ENCODE assay signal across 22 cellular contexts in genomic region chr1:154454391-154455120, GRCh38. TPM values are rescaled to one million over a fixed set of nuclear protein-coding genes. Genes with fewer than 3 reads are reported as not detected.
DNase-seq lines count a peak whose midpoint lies in the region; ATAC-seq, FAIRE-seq and TF ChIP-seq lines count a peak whose summit lies in the region.
"Had no signal": no experiment of that assay in that cellular context is flagged by ENCODE, and none has a peak within 500 bp of the region (broad histone marks: within the 10 kb centered on the region; RNA-seq: fewer than 3 reads in every experiment).

No MANE protein-coding gene starts in this region.

- intact Hi-C loops in Right ventricle myocardium superior (cut with DNase I), result no loop called here
- intact Hi-C loops in left cardiac atrium (cut with DNase I), result loop anchor here in 1 of 2 donors (10.0 kb wide), 1 partner anchor 50 kb away; the partner anchor contains the start of gene IL6R

- peak overlapping the region; percentile 31 for H3K4me2 ChIP-seq in Loucy (ENCODE audit: low read depth, low read length, poor library complexity, severe bottlenecking)
- H3K4me2 ChIP-seq: PC-9 had no signal

- FAIRE-seq in GM12891 (lab: Jason Lieb, UNC), result no peak
- FAIRE-seq: bronchial epithelial cell, G401.6, H1, pancreas had no signal

- no peak overlapping the region for H3K9ac ChIP-seq in Loucy (ENCODE audit: low read depth, low read length, poor library complexity, severe bottlenecking)

- H3K4me1 ChIP-seq in Loucy (ENCODE audit: insufficient read depth, low read length, poor library complexity, severe bottlenecking) (peaks cover 18% of the 10 kb centered on the region), RWPE2 (ENCODE audit: insufficient read depth, poor library complexity, severe bottlenecking) (peaks cover 9% of the 10 kb centered on the region)
- H3K4me1 ChIP-seq: pancreas had no signal

- no peaks in the 10 kb centered on the region for H3K27me3 Mint-ChIP-seq in stimulated activated memory B cell treated with anti-CD40 and anti-IgM and Interleukin-4, amounts not matched to agents 10 μg/mL and 1 μg/mL and 100 μg/mL, for 72 hours

- peak overlapping the region; percentile 55 for H3K27ac ChIP-seq in RWPE2 (ENCODE audit: poor library complexity, severe bottlenecking)
- H3K27ac ChIP-seq: pancreas, PC-9 had no signal

- H3K9me3 Mint-ChIP-seq in stimulated activated memory B cell treated with anti-CD40 and anti-IgM and Interleukin-4, amounts not matched to agents 10 μg/mL and 1 μg/mL and 100 μg/mL, for 72 hours, result no peaks in the 10 kb centered on the region

- H3K36me3 Mint-ChIP-seq in stimulated activated memory B cell treated with anti-CD40 and anti-IgM and Interleukin-4, amounts not matched to agents 10 μg/mL and 1 μg/mL and 100 μg/mL, for 72 hours, result peaks cover 51% of the 10 kb centered on the region

- H3K36me3 ChIP-seq in Loucy (ENCODE audit: insufficient read depth, low read length) (no peaks in the 10 kb centered on the region), RWPE2 (ENCODE audit: low read depth) (peaks cover 26% of the 10 kb centered on the region)

- H3K27ac Mint-ChIP-seq in stimulated activated memory B cell treated with anti-CD40 and anti-IgM and Interleukin-4, amounts not matched to agents 10 μg/mL and 1 μg/mL and 100 μg/mL, for 72 hours, result no peak overlapping the region

- no peaks in the 10 kb centered on the region for H3K79me2 ChIP-seq in Loucy (ENCODE audit: insufficient read depth, low read length)

- H3K27me3 ChIP-seq in Loucy (ENCODE audit: insufficient read depth, low read length, poor library complexity, severe bottlenecking) (no peaks in the 10 kb centered on the region), RWPE2 (ENCODE audit: insufficient read depth, poor library complexity, severe bottlenecking) (no peaks in the 10 kb centered on the region)
- H3K27me3 ChIP-seq: left lung, pancreas, sigmoid colon had no signal

- peak; percentile 12 for ATAC-seq in Right ventricle myocardium superior (ENCODE audit: poor library complexity)
- ATAC-seq in left cardiac atrium, result no peak
- no peak for ATAC-seq in RWPE2 (ENCODE audit: low read depth)
- ATAC-seq in stimulated activated memory B cell treated with anti-CD40 and anti-IgM and Interleukin-4, amounts not matched to agents 10 μg/mL and 1 μg/mL and 100 μg/mL, for 72 hours, result peak; percentile 47
- ATAC-seq in HG02763 (IDR thresholded peaks at IDR 0.05; ENCODE audit: unreplicated experiment), result no peak
- no peak for ATAC-seq in GM18870 (IDR thresholded peaks at IDR 0.05; ENCODE audit: unreplicated experiment)

- no peak overlapping the region for H2AFZ ChIP-seq in Loucy (ENCODE audit: low read length)
- H2AFZ ChIP-seq: PC-9 had no signal

- H3K4me3 ChIP-seq in Loucy (ENCODE audit: low read length, poor library complexity, severe bottlenecking) (no peak overlapping the region), RWPE2 (ENCODE audit: severe bottlenecking) (no peak overlapping the region)
- H3K4me3 ChIP-seq: left lung, pancreas, PC-9, sigmoid colon, SK-N-MC had no signal

- no peak for TF ChIP-seq CTCF in Loucy (conservative IDR thresholded peaks at IDR 0.05; ENCODE audit: low read length)
- TF ChIP-seq CTCF in RWPE2 (IDR thresholded peaks at IDR 0.05; ENCODE audit: poor library complexity, severe bottlenecking), result no peak

- H3F3A ChIP-seq in Loucy (ENCODE audit: low read depth), result no peaks in the 10 kb centered on the region

- no peaks in the 10 kb centered on the region for H3K9me3 ChIP-seq in Loucy (ENCODE audit: insufficient read depth, low read depth, low read length)
- H3K9me3 ChIP-seq in RWPE2 (ENCODE audit: severe bottlenecking), result no peaks in the 10 kb centered on the region
- H3K9me3 ChIP-seq: left lung, pancreas, sigmoid colon had no signal

- H4K20me1 ChIP-seq in Loucy (ENCODE audit: insufficient read depth, low read length, poor library complexity, severe bottlenecking), result no peaks in the 10 kb centered on the region

- TF ChIP-seq POLR2A in GM12891 (IDR thresholded peaks at IDR 0.05; ENCODE audit: low read depth, low read length), result no peak

- H3K4me3 Mint-ChIP-seq in stimulated activated memory B cell treated with anti-CD40 and anti-IgM and Interleukin-4, amounts not matched to agents 10 μg/mL and 1 μg/mL and 100 μg/mL, for 72 hours, result no peak overlapping the region

- H3K4me1 Mint-ChIP-seq in stimulated activated memory B cell treated with anti-CD40 and anti-IgM and Interleukin-4, amounts not matched to agents 10 μg/mL and 1 μg/mL and 100 μg/mL, for 72 hours, result peaks cover 16% of the 10 kb centered on the region

- DNase-seq in Right ventricle myocardium superior (no peak), left cardiac atrium (no peak), RWPE2 (ENCODE audit: low spot score) (no peak), GM12891 (ENCODE audit: insufficient read length, low spot score) (no peak)
- DNase-seq: activated CD4-positive, alpha-beta T cell treated with anti-CD3 and anti-CD28 coated beads, Interleukin-2, amount 50 U/mL, for 48 hours; Calu3; erythroblast; left lung; NCI-H1048; NCI-H446 treated with DMSO at 0.1 percent for 48 hours; pancreas; PC-9; sigmoid colon; stimulated activated CD4-positive, alpha-beta T cell treated with anti-CD3 and anti-CD28 coated beads, Interleukin-1b, Interleukin-23, amount 100 ng/mL, for 48 hours had no signal

- no peaks in the 10 kb centered on the region for H3K9me2 ChIP-seq in Loucy (replicated peaks; ENCODE audit: low read depth, low read length)

TF ChIP-seq in GM12891, 5 proteins besides CTCF, POLR2A, EP300 and RAD21:
- no peak for TF ChIP-seq SPI1 (IDR thresholded peaks at IDR 0.05; ENCODE audit: low read depth, low read length)
- no peak for TF ChIP-seq POU2F2 (IDR thresholded peaks at IDR 0.05; ENCODE audit: low read depth, low read length)
- no peak for TF ChIP-seq POLR2AphosphoS5 (IDR thresholded peaks at IDR 0.05; ENCODE audit: low read depth, low read length)
- no peak for TF ChIP-seq TAF1 (IDR thresholded peaks at IDR 0.05; ENCODE audit: low read depth, low read length)
- TF ChIP-seq PAX5 (IDR thresholded peaks at IDR 0.05; ENCODE audit: insufficient read depth, low read length, severe bottlenecking), result no peak
TF ChIP-seq in GM12891: peak in this region for 0.

RNA-seq across cellular contexts. Expression of gene TDRD10, which starts 47.5 kb away (rescaled TPM):
- total RNA-seq in Right ventricle myocardium superior (2.5 TPM), left cardiac atrium (1 to 10 TPM; 3.4 to 3.6 TPM)
- 0.17 TPM for polyA plus RNA-seq in GM12891 (2012; ENCODE audit: low read depth, missing spikeins)
- total RNA-seq: Calu3, PC-9 had no signal

RNA-seq across cellular contexts. Expression of gene SHE, which starts 47.7 kb away (rescaled TPM):
- total RNA-seq in Right ventricle myocardium superior (11.0 TPM), left cardiac atrium (10 to 100 TPM; 13.5 to 21.4 TPM)
- polyA plus RNA-seq in GM12891 (2012; ENCODE audit: low read depth, missing spikeins), result 0.01 TPM
- total RNA-seq: bronchial epithelial cell, Calu3, PC-9 had no signal

RNA-seq across cellular contexts. Expression of gene IL6R, which starts 49.4 kb away (rescaled TPM):
- total RNA-seq in Right ventricle myocardium superior (10.3 TPM), left cardiac atrium (10 to 100 TPM; 11.2 to 11.4 TPM)
- polyA plus RNA-seq in GM12891 (2012; ENCODE audit: low read depth, missing spikeins), result 4.9 TPM

Comparison
In these comparisons a context has a peak if more than half of its experiments do, and no peak if none do; other contexts are left out.
1. ATAC-seq: peak in Right ventricle myocardium superior (single experiment) and stimulated activated memory B cell treated with anti-CD40 and anti-IgM and Interleukin-4, amounts not matched to agents 10 μg/mL and 1 μg/mL and 100 μg/mL, for 72 hours (single experiment); none in left cardiac atrium (0 of 2), RWPE2 (single experiment), HG02763 (single experiment) and GM18870 (single experiment).